In the genomic region with DNA sequence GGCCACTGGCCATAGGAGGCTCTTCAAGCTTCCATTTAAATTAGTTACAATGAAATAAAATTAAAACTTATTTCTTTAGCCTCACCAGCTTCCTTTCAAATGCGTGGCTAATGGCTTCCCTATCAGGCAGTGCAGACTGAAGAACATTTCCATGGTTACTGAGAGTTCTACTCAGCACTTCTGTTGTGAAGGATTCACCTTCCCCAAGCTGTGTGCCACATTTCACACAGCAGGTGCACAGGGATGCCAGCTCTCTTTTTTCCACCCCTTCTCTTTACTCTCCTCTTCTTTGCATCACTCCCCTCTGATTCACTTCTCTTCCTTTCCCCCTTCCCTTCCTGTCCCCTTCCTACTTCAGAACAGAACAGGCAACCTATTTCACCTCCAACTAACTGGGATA, we compare ENCODE assay signal across 31 cellular contexts. TPM values are rescaled to one million over a fixed set of nuclear protein-coding genes. Genes with fewer than 3 reads are reported as not detected.
"Had no signal": no experiment of that assay in that cellular context is flagged by ENCODE, and none has a peak within 500 bp of the region (broad histone marks: within the 10 kb centered on the region; RNA-seq: fewer than 3 reads in every experiment).

No MANE protein-coding gene starts in this region.

- ATAC-seq: activated naive CD4-positive, alpha-beta T cell treated with anti-CD3 and anti-CD28 coated beads, Interleukin-2, amount 50 U/mL, for 72 hours; activated T-cell treated with anti-CD3 and anti-CD28 coated beads, Interleukin-2, amount 50 U/mL, for 72 hours; effector memory CD8-positive, alpha-beta T cell; foreskin keratinocyte; gastrocnemius medialis; heart left ventricle; T-helper 17 cell; WTC11 had no signal

- H3K4me1 ChIP-seq: esophagus muscularis mucosa, foreskin keratinocyte, gastrocnemius medialis had no signal

- H3K4me3 ChIP-seq: esophagus muscularis mucosa, gastrocnemius medialis, heart left ventricle had no signal

- H3K27ac ChIP-seq: brain microvascular endothelial cell, esophagus muscularis mucosa, foreskin keratinocyte, gastrocnemius medialis, heart left ventricle, VCaP had no signal

- DNase-seq: activated CD4-positive, alpha-beta memory T cell treated with anti-CD3 and anti-CD28 coated beads, Interleukin-2, amount 10 ng/mL, durations not matched to agents 7 days and 5 days; activated CD4-positive, alpha-beta T cell treated with anti-CD3 and anti-CD28 coated beads for 1 hour; activated CD4-positive, alpha-beta T cell treated with anti-CD3 and anti-CD28 coated beads for 4 hours; activated CD4-positive, alpha-beta T cell treated with anti-CD3 and anti-CD28 coated beads, Interleukin-2, amount 10 ng/mL, durations not matched to agents 7 days and 5 days; activated CD4-positive, alpha-beta T cell treated with anti-CD3 and anti-CD28 coated beads, Interleukin-2, amount 50 U/mL, for 4 hours; activated CD8-positive, alpha-beta memory T cell treated with anti-CD3 and anti-CD28 coated beads, Interleukin-2, amount 50 U/mL, for 48 hours; activated gamma-delta T cell; activated naive CD4-positive, alpha-beta T cell; activated naive CD4-positive, alpha-beta T cell treated with anti-CD3 and anti-CD28 coated beads, Interleukin-2, amount 10 ng/mL, durations not matched to agents 7 days and 5 days; activated T-cell treated with anti-CD3 and anti-CD28 coated beads for 4 hours; activated T-cell treated with anti-CD3 and anti-CD28 coated beads, Interleukin-2, amount 50 U/mL, for 72 hours; brain microvascular endothelial cell; cortex of kidney; dermis blood vessel endothelial cell; effector CD4-positive, alpha-beta T cell; effector memory CD8-positive, alpha-beta T cell; foreskin keratinocyte; gastrocnemius medialis; glutamatergic neuron; heart left ventricle; T-helper 17 cell; T1000 had no signal

- H3K9me3 ChIP-seq: esophagus muscularis mucosa, gastrocnemius medialis, heart left ventricle had no signal

- FAIRE-seq: astrocyte, bronchial epithelial cell, colon had no signal

- H3K27me3 ChIP-seq: brain microvascular endothelial cell, gastrocnemius medialis had no signal

- H3K36me3 ChIP-seq: brain microvascular endothelial cell, esophagus muscularis mucosa, gastrocnemius medialis, heart left ventricle had no signal

RNA-seq across cellular contexts. Expression of a gene that starts 0.8 kb away (rescaled TPM):
- total RNA-seq: activated CD4-positive, alpha-beta memory T cell treated with anti-CD3 and anti-CD28 coated beads, Interleukin-2, amount 10 ng/mL, durations not matched to agents 7 days and 5 days; activated CD4-positive, alpha-beta T cell treated with anti-CD3 and anti-CD28 coated beads, Interleukin-2, amount 10 ng/mL, durations not matched to agents 7 days and 5 days; activated naive CD4-positive, alpha-beta T cell treated with anti-CD3 and anti-CD28 coated beads, Interleukin-2, amount 50 U/mL, for 72 hours; activated naive CD8-positive, alpha-beta T cell treated with anti-CD3 and anti-CD28 coated beads, Interleukin-2, amount 10 ng/mL, durations not matched to agents 7 days and 5 days; activated T-cell treated with anti-CD3 and anti-CD28 coated beads, Interleukin-2, amount 50 U/mL, for 72 hours; astrocyte; bronchial epithelial cell; chondrocyte; dermis blood vessel endothelial cell; esophagus muscularis mucosa; foreskin keratinocyte; gastrocnemius medialis; heart left ventricle; T-helper 17 cell; WTC11 had no signal
- polyA plus RNA-seq: foreskin keratinocyte, heart left ventricle had no signal

RNA-seq across cellular contexts. Expression of a gene that starts 23.1 kb away (rescaled TPM):
- total RNA-seq: activated CD4-positive, alpha-beta memory T cell treated with anti-CD3 and anti-CD28 coated beads, Interleukin-2, amount 10 ng/mL, durations not matched to agents 7 days and 5 days; bronchial epithelial cell; dermis blood vessel endothelial cell; foreskin keratinocyte had no signal
- polyA plus RNA-seq: foreskin keratinocyte had no signal

RNA-seq across cellular contexts. Expression of a gene that starts 25.1 kb away (rescaled TPM):
- total RNA-seq: activated CD4-positive, alpha-beta memory T cell treated with anti-CD3 and anti-CD28 coated beads, Interleukin-2, amount 10 ng/mL, durations not matched to agents 7 days and 5 days; activated CD4-positive, alpha-beta T cell treated with anti-CD3 and anti-CD28 coated beads, Interleukin-2, amount 10 ng/mL, durations not matched to agents 7 days and 5 days; activated naive CD4-positive, alpha-beta T cell treated with anti-CD3 and anti-CD28 coated beads, Interleukin-2, amount 50 U/mL, for 72 hours; activated naive CD8-positive, alpha-beta T cell treated with anti-CD3 and anti-CD28 coated beads, Interleukin-2, amount 10 ng/mL, durations not matched to agents 7 days and 5 days; activated T-cell treated with anti-CD3 and anti-CD28 coated beads, Interleukin-2, amount 50 U/mL, for 72 hours; astrocyte; bronchial epithelial cell; chondrocyte; dermis blood vessel endothelial cell; foreskin keratinocyte; gastrocnemius medialis; heart left ventricle; T-helper 17 cell; WTC11 had no signal
- polyA plus RNA-seq: foreskin keratinocyte, heart left ventricle had no signal
